ENCODE assay signal across 9 cellular contexts in genomic region chr2:172484253-172484652, GRCh38. TPM values are rescaled to one million over a fixed set of nuclear protein-coding genes. Genes with fewer than 3 reads are reported as not detected.
DNase-seq lines count a peak whose midpoint lies in the region; ATAC-seq and TF ChIP-seq lines count a peak whose summit lies in the region.
"Had no signal": no experiment of that assay in that cellular context is flagged by ENCODE, and none has a peak within 500 bp of the region (broad histone marks: within the 10 kb centered on the region; RNA-seq: fewer than 3 reads in every experiment).

No MANE protein-coding gene starts in this region.

- POLR2A ChIA-PET in BJ (lab: Charles Lee): no interaction called here
- POLR2A ChIA-PET in SK-N-SH (lab: Yijun Ruan, JAX): no interaction called here

- CTCF ChIA-PET in BJ (lab: Yijun Ruan, JAX): interaction anchor here (0.8 to 6.0 kb wide), 6 partner anchors 10 to 313 kb away, joined by 3 to 30 read pairs (median 12); no protein-coding TSS in a partner anchor
- CTCF ChIA-PET in SK-N-SH (lab: Yijun Ruan, JAX): interaction anchor here (0.6 to 7.5 kb wide), 15 partner anchors 10 to 1027 kb away, joined by 3 to 64 read pairs (median 5); partner anchors contain the start of gene DLX2

- peaks cover 5% of the 10 kb centered on the region for H3F3A ChIP-seq in SK-N-SH (replicated peaks; ENCODE audit: insufficient read depth)

- H3K9me2 ChIP-seq in SK-N-SH (no peaks in the 10 kb centered on the region), hepatocyte (replicated peaks; ENCODE audit: insufficient read depth) (no peaks in the 10 kb centered on the region)

- H2AFZ ChIP-seq in SK-N-SH (ENCODE audit: low read depth) (no peak overlapping the region), hepatocyte (no peak overlapping the region)

- WGBS in SK-N-SH (ENCODE audit: low lambda C conversion rate): 44% methylated on average over 4 of the region's 4 CpGs
- 49% methylated on average over 4 of the region's 4 CpGs for WGBS in hepatocyte (ENCODE audit: low lambda C conversion rate, missing lambda C conversion rate)

- H3K27me3 ChIP-seq in BJ (ENCODE audit: control insufficient read depth, insufficient read depth, low read length) (no peaks in the 10 kb centered on the region), SK-N-SH (ENCODE audit: insufficient read depth) (no peaks in the 10 kb centered on the region), hepatocyte (no peaks in the 10 kb centered on the region)

- TF ChIP-seq CTCF in BJ (IDR thresholded peaks at IDR 0.05; ENCODE audit: insufficient read depth, low read depth, low read length) (peak; percentile 41), SK-N-SH (IDR thresholded peaks at IDR 0.05) (peak; percentile 55), hepatocyte (IDR thresholded peaks at IDR 0.05; ENCODE audit: poor library complexity) (peak; percentile 44)

- no peak overlapping the region for H3K9ac ChIP-seq in SK-N-SH

- TF ChIP-seq EP300 in SK-N-SH (IDR thresholded peaks at IDR 0.05; ENCODE audit: borderline replicate concordance in 1 of 2, low read depth in 1 of 2, low read length in 1 of 2): no peak

- H3K4me2 ChIP-seq in SK-N-SH: no peak overlapping the region
- H3K4me2 ChIP-seq in hepatocyte: no peak overlapping the region

- H3K9me3 ChIP-seq in SK-N-SH (no peaks in the 10 kb centered on the region), hepatocyte (ENCODE audit: low read depth) (no peaks in the 10 kb centered on the region)
- H3K9me3 ChIP-seq: HAP-1 had no signal

- peak; percentile 72 for TF ChIP-seq RAD21 in SK-N-SH (IDR thresholded peaks at IDR 0.05; ENCODE audit: low read length)

- DNase-seq in BJ (ENCODE audit: low read depth): no peak
- peak; percentile 36 for DNase-seq in SK-N-SH
- DNase-seq in hepatocyte (ENCODE audit: low spot score): peak; percentile 26
- no peak for DNase-seq in AG08396 (ENCODE audit: low spot score)

- H3K27ac ChIP-seq in SK-N-SH (ENCODE audit: low read depth in 2 of 2, low read length in 1 of 2) (no peak overlapping the region), hepatocyte (no peak overlapping the region)

- H4K20me1 ChIP-seq in SK-N-SH (ENCODE audit: insufficient read depth) (no peaks in the 10 kb centered on the region), hepatocyte (ENCODE audit: insufficient read depth, poor library complexity, severe bottlenecking) (no peaks in the 10 kb centered on the region)

- H3K4me1 ChIP-seq in SK-N-SH (ENCODE audit: control insufficient read depth in 1 of 2, insufficient read depth in 2 of 2, low read depth in 1 of 2, low read length in 1 of 2) (peaks cover 0 to 6% of the 10 kb centered on the region in 2 experiments; a peak in 1 of 4 replicates), hepatocyte (ENCODE audit: insufficient read depth) (peaks cover 6% of the 10 kb centered on the region)

- ATAC-seq in GM18867 (IDR thresholded peaks at IDR 0.05; ENCODE audit: unreplicated experiment) (peak; percentile 38), GM19035 (IDR thresholded peaks at IDR 0.05; ENCODE audit: unreplicated experiment) (no peak), GM21737 (IDR thresholded peaks at IDR 0.05; ENCODE audit: unreplicated experiment) (no peak), GM19467 (IDR thresholded peaks at IDR 0.05; ENCODE audit: unreplicated experiment) (no peak)

- H3K36me3 ChIP-seq in BJ (ENCODE audit: control insufficient read depth, insufficient read depth, low read length) (peaks cover 2% of the 10 kb centered on the region), SK-N-SH (replicated peaks in 1 of 2; ENCODE audit: control insufficient read depth in 1 of 2, insufficient read depth in 2 of 2, low read length in 1 of 2) (peaks cover 20 to 35% of the 10 kb centered on the region in 2 experiments), hepatocyte (replicated peaks; ENCODE audit: insufficient read depth, low read depth) (no peaks in the 10 kb centered on the region)
- H3K36me3 ChIP-seq: HAP-1 had no signal

- H3K79me2 ChIP-seq in SK-N-SH (ENCODE audit: insufficient read depth): no peaks in the 10 kb centered on the region
- H3K79me2 ChIP-seq in hepatocyte: no peaks in the 10 kb centered on the region

- no peak overlapping the region for H3K4me3 ChIP-seq in BJ (ENCODE audit: low read depth, low read length)
- H3K4me3 ChIP-seq in SK-N-SH (ENCODE audit: low read depth in 2 of 2, low read length in 1 of 2): no peak overlapping the region
- H3K4me3 ChIP-seq in hepatocyte: no peak overlapping the region
- H3K4me3 ChIP-seq: HAP-1 had no signal

TF ChIP-seq in SK-N-SH, 30 proteins besides CTCF, POLR2A, EP300 and RAD21:
- TF ChIP-seq SMC3 (IDR thresholded peaks at IDR 0.05; ENCODE audit: low read depth, low read length): peak; percentile 41; the same call in 1 of the 2 replicates
- TF ChIP-seq PBX3 (IDR thresholded peaks at IDR 0.05): no peak

RNA-seq across cellular contexts. Expression of gene ITGA6, which starts 56.9 kb away (rescaled TPM):
- polyA plus RNA-seq in BJ (2011; rRNA removed) (2.9 and 5.6 TPM in 2 replicates), SK-N-SH (2012; rRNA removed) (25.9 and 26.0 TPM in 2 replicates), hepatocyte (16.7 and 19.0 TPM in 2 replicates)
- polyA minus RNA-seq in BJ (2011; rRNA and poly(A)+ RNA removed): 5.4 and 7.5 TPM in 2 replicates
- polyA plus RNA-seq in SK-N-SH (2012; cell fraction: cytosol; rRNA removed): 32.9 and 33.9 TPM in 2 replicates
- polyA plus RNA-seq in SK-N-SH (2012; cell fraction: nucleus; rRNA removed): 21.2 and 45.3 TPM in 2 replicates
- 51.4 and 64.8 TPM in 2 replicates for total RNA-seq in hepatocyte

Comparison
In these comparisons a context has a peak if more than half of its experiments do, and no peak if none do; other contexts are left out.
1. DNase-seq: peak in SK-N-SH (single experiment) and hepatocyte (single experiment); none in BJ (single experiment) and AG08396 (single experiment).
2. Peak in every context shown above with its lines, with median percentiles within 50 percentile points of each other: CTCF ChIP-seq.